In the genomic region with DNA sequence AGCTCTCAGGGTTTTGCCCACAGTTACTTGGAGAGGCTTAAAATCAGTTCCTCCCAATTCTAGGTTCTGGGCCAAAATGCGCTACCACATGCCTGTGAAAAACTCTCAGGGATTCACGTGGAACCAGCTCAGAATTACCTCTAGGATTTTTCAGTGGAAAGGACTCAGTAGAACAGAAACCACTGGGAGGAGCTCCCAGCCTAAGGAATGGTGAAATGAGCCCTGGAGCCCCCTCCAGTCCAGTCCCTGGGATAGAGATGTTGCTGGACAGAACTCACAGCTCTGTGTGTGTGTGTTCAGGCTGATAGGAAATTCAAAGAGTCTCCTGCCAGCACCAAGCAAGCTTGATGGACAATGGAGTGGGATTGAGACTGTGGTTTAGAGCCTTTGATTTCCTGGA, we compare ENCODE assay signal across 26 cellular contexts. TPM values are rescaled to one million over a fixed set of nuclear protein-coding genes. Genes with fewer than 3 reads are reported as not detected.
"Had no signal": no experiment of that assay in that cellular context is flagged by ENCODE, and none has a peak within 500 bp of the region (broad histone marks: within the 10 kb centered on the region; RNA-seq: fewer than 3 reads in every experiment).

No MANE protein-coding gene starts in this region.

- H3K27ac Mint-ChIP-seq: activated naive CD4-positive, alpha-beta T cell treated with anti-CD3 and anti-CD28 coated beads, Interleukin-2, amount 50 U/mL, for 24 hours; activated T-cell treated with anti-CD3 and anti-CD28 coated beads, Interleukin-2, amount 50 U/mL, for 72 hours; mesothelial cell of epicardium; stimulated activated naive CD8-positive, alpha-beta T cell treated with anti-CD3 and anti-CD28 coated beads, Interleukin-15, amount 100 ng/mL, for 72 hours had no signal

- H3K4me2 ChIP-seq: smooth muscle cell had no signal

- H3K9me3 ChIP-seq: adrenal gland, right lobe of liver, suprapubic skin, vagina had no signal

- H3K9me3 Mint-ChIP-seq: activated naive CD4-positive, alpha-beta T cell treated with anti-CD3 and anti-CD28 coated beads, Interleukin-2, amount 50 U/mL, for 24 hours; activated T-cell treated with anti-CD3 and anti-CD28 coated beads, Interleukin-2, amount 50 U/mL, for 72 hours had no signal

- H3K4me1 Mint-ChIP-seq: mesothelial cell of epicardium, neural crest cell had no signal

- H3K4me3 Mint-ChIP-seq: activated naive CD4-positive, alpha-beta T cell treated with anti-CD3 and anti-CD28 coated beads, Interleukin-2, amount 50 U/mL, for 24 hours; activated T-cell treated with anti-CD3 and anti-CD28 coated beads, Interleukin-2, amount 50 U/mL, for 72 hours; mesothelial cell of epicardium; neural crest cell; stimulated activated naive CD8-positive, alpha-beta T cell treated with anti-CD3 and anti-CD28 coated beads, Interleukin-15, amount 100 ng/mL, for 72 hours had no signal

- H3K4me1 ChIP-seq: adrenal gland, heart right ventricle, right lobe of liver, suprapubic skin, vagina had no signal

- ATAC-seq: activated CD4-positive, CD25-positive, alpha-beta regulatory T cell treated with anti-CD3 and anti-CD28 coated beads, Interleukin-2, amount 50 U/mL, for 24 hours; activated T-cell treated with anti-CD3 and anti-CD28 coated beads, Interleukin-2, amount 50 U/mL, for 72 hours; heart right ventricle; left lobe of liver; right lobe of liver; stimulated activated naive CD8-positive, alpha-beta T cell treated with anti-CD3 and anti-CD28 coated beads, Interleukin-15, amount 100 ng/mL, for 72 hours had no signal

- H3K4me3 ChIP-seq: adrenal gland, dorsolateral prefrontal cortex, heart right ventricle, lung, right lobe of liver, smooth muscle cell, suprapubic skin, vagina had no signal

- DNase-seq: activated CD8-positive, alpha-beta memory T cell treated with anti-CD3 and anti-CD28 coated beads for 24 hours; activated CD8-positive, alpha-beta memory T cell treated with anti-CD3 and anti-CD28 coated beads, Interleukin-2, amount 50 U/mL, for 48 hours; activated effector memory CD4-positive, alpha-beta T cell treated with anti-CD3 and anti-CD28 coated beads, Interleukin-2, amount 50 U/mL, for 16 hours; activated T-cell treated with anti-CD3 and anti-CD28 coated beads, Interleukin-2, amount 50 U/mL, for 72 hours; adrenal gland; dorsolateral prefrontal cortex; erythroblast; heart right ventricle; right lobe of liver; stimulated activated CD4-positive, alpha-beta T cell treated with anti-CD3 and anti-CD28 coated beads, Interleukin-4, amount 100 ng/mL, for 1 hour; stimulated activated naive CD8-positive, alpha-beta T cell treated with anti-CD3 and anti-CD28 coated beads, Interleukin-15, amount 100 ng/mL, for 72 hours; T1000; trophoblast cell had no signal

- H3K36me3 ChIP-seq: adrenal gland, heart right ventricle, right lobe of liver, suprapubic skin, vagina had no signal

- H3K36me3 Mint-ChIP-seq: activated naive CD4-positive, alpha-beta T cell treated with anti-CD3 and anti-CD28 coated beads, Interleukin-2, amount 50 U/mL, for 24 hours; mesothelial cell of epicardium had no signal

- H3K27me3 ChIP-seq: heart right ventricle, right lobe of liver, suprapubic skin, vagina had no signal

- H3K27me3 Mint-ChIP-seq: activated naive CD4-positive, alpha-beta T cell treated with anti-CD3 and anti-CD28 coated beads, Interleukin-2, amount 50 U/mL, for 24 hours had no signal

- H3K27ac ChIP-seq: adrenal gland, dorsolateral prefrontal cortex, heart right ventricle, right lobe of liver, suprapubic skin, vagina had no signal

RNA-seq across cellular contexts. Expression of a gene that starts 21.1 kb away (rescaled TPM):
- total RNA-seq: adrenal gland, left lobe of liver, neural crest cell, osteocyte, pulmonary artery endothelial cell, right lobe of liver, smooth muscle cell, vagina had no signal
- polyA plus RNA-seq: adrenal gland, heart right ventricle, smooth muscle cell had no signal

RNA-seq across cellular contexts. Expression of a gene that starts 29.0 kb away (rescaled TPM):
- total RNA-seq: astrocyte, bronchial epithelial cell, mesothelial cell of epicardium, neural crest cell, osteocyte, smooth muscle cell had no signal
- polyA plus RNA-seq: smooth muscle cell had no signal
